Comparison of ENCODE assay signal across 8 cellular contexts in genomic region chr22:38755155-38755910, GRCh38. TPM values are rescaled to one million over a fixed set of nuclear protein-coding genes. Genes with fewer than 3 reads are reported as not detected.
DNase-seq lines count a peak whose midpoint lies in the region; ATAC-seq and TF ChIP-seq lines count a peak whose summit lies in the region.

No MANE protein-coding gene starts in this region.

- H3K27ac Mint-ChIP-seq in activated B cell treated with CpG ODN at 0.5 μM for 24 hours: peak overlapping the region; percentile 99
- H3K27ac Mint-ChIP-seq in dendritic cell treated with granulocyte-macrophage colony-stimulating factor and Interleukin-4, amounts not matched to agents 40 ng/mL and 50 ng/mL, for 4 days: peak overlapping the region; percentile 90

- peak; percentile 6; the same call in 1 of the 2 replicates for TF ChIP-seq RAD21 in Ishikawa (IDR thresholded peaks at IDR 0.05; ENCODE audit: low read depth)

- DNase-seq in Daoy (ENCODE audit: low read depth) (peak; percentile 77), activated B cell treated with CpG ODN at 0.5 μM for 24 hours (peak; percentile 67), GM19240 (ENCODE audit: insufficient read length, low spot score) (no peak)
- peak; percentile 39 for DNase-seq in stimulated activated CD4-positive, alpha-beta T cell treated with anti-CD3 and anti-CD28 coated beads, Interleukin-1b, Interleukin-23, amount 100 ng/mL, for 48 hours

- TF ChIP-seq EP300 in Ishikawa (IDR thresholded peaks at IDR 0.05; ENCODE audit: borderline replicate concordance): no peak

- TF ChIP-seq CTCF in activated B cell treated with CpG ODN at 0.5 μM for 24 hours (IDR thresholded peaks at IDR 0.05): no peak

- no peaks in the 10 kb centered on the region for H3K9me3 Mint-ChIP-seq in activated B cell treated with CpG ODN at 0.5 μM for 24 hours
- H3K9me3 Mint-ChIP-seq in dendritic cell treated with granulocyte-macrophage colony-stimulating factor and Interleukin-4, amounts not matched to agents 40 ng/mL and 50 ng/mL, for 4 days: no peaks in the 10 kb centered on the region

- H3K4me3 Mint-ChIP-seq in activated B cell treated with CpG ODN at 0.5 μM for 24 hours: peak overlapping the region; percentile 92
- peak overlapping the region; percentile 77 for H3K4me3 Mint-ChIP-seq in dendritic cell treated with granulocyte-macrophage colony-stimulating factor and Interleukin-4, amounts not matched to agents 40 ng/mL and 50 ng/mL, for 4 days

- POLR2A ChIA-PET in activated B cell treated with CpG ODN at 0.5 μM for 24 hours (lab: Charles Lee): interaction anchor here (0.6 to 5.7 kb wide), 11 partner anchors 8 to 1875 kb away, joined by 3 to 37 read pairs (median 4); partner anchors contain the start of genes GTPBP1, RPL3 and TOMM22

- CTCF ChIA-PET in activated B cell treated with CpG ODN at 0.5 μM for 24 hours (lab: Charles Lee): no interaction called here

- peaks cover 77% of the 10 kb centered on the region for H3K4me1 Mint-ChIP-seq in activated B cell treated with CpG ODN at 0.5 μM for 24 hours
- peaks cover 76% of the 10 kb centered on the region for H3K4me1 Mint-ChIP-seq in dendritic cell treated with granulocyte-macrophage colony-stimulating factor and Interleukin-4, amounts not matched to agents 40 ng/mL and 50 ng/mL, for 4 days (ENCODE audit: low read depth)

- H3K27me3 Mint-ChIP-seq in activated B cell treated with CpG ODN at 0.5 μM for 24 hours: no peaks in the 10 kb centered on the region
- no peaks in the 10 kb centered on the region for H3K27me3 Mint-ChIP-seq in dendritic cell treated with granulocyte-macrophage colony-stimulating factor and Interleukin-4, amounts not matched to agents 40 ng/mL and 50 ng/mL, for 4 days

- H3K36me3 Mint-ChIP-seq in activated B cell treated with CpG ODN at 0.5 μM for 24 hours (ENCODE audit: low read depth): peaks cover 26% of the 10 kb centered on the region
- peaks cover 37% of the 10 kb centered on the region for H3K36me3 Mint-ChIP-seq in dendritic cell treated with granulocyte-macrophage colony-stimulating factor and Interleukin-4, amounts not matched to agents 40 ng/mL and 50 ng/mL, for 4 days (ENCODE audit: low read depth)

- intact Hi-C loops in activated B cell treated with CpG ODN at 0.5 μM for 24 hours (cut with micrococcal nuclease): loop anchor here (1.0 to 5.0 kb wide), 4 partner anchors 33 to 562 kb away; partner anchors contain the start of genes CBX6, NPTXR and RPL3
- intact Hi-C loops in dendritic cell treated with granulocyte-macrophage colony-stimulating factor and Interleukin-4, amounts not matched to agents 40 ng/mL and 50 ng/mL, for 4 days (cut with micrococcal nuclease): no loop called here

- peak; percentile 23 for ATAC-seq in GM21528 (IDR thresholded peaks at IDR 0.05; ENCODE audit: low FRiP score, unreplicated experiment)
- ATAC-seq in activated B cell treated with CpG ODN at 0.5 μM for 24 hours (ENCODE audit: low read depth): peak; percentile 19

- H3K27ac ChIP-seq in layer of hippocampus (ENCODE audit: low read depth, low read length): peak overlapping the region; percentile 94

- H3K27me3 ChIP-seq in layer of hippocampus (ENCODE audit: control insufficient read depth, insufficient read depth, low read length): no peaks in the 10 kb centered on the region

TF ChIP-seq in Ishikawa, 13 proteins besides CTCF, POLR2A, EP300 and RAD21:
- TF ChIP-seq NFIC (IDR thresholded peaks at IDR 0.05) (peak; percentile 36; the same call in 1 of the 2 replicates), EGR1 (IDR thresholded peaks at IDR 0.05) (no peak), YY1 (IDR thresholded peaks at IDR 0.05; ENCODE audit: low read depth) (no peak), FOXM1 (IDR thresholded peaks at IDR 0.05; ENCODE audit: borderline replicate concordance, low read depth) (no peak), MAX (IDR thresholded peaks at IDR 0.05) (peak; percentile 49; the same call in 1 of the 2 replicates), USF1 (IDR thresholded peaks at IDR 0.05) (no peak), REST (IDR thresholded peaks at IDR 0.05; ENCODE audit: low read depth) (no peak), CREB1 (IDR thresholded peaks at IDR 0.05; ENCODE audit: low read depth) (peak; percentile 18; the same call in 1 of the 2 replicates), TAF1 (IDR thresholded peaks at IDR 0.05; ENCODE audit: low read depth) (no peak), TEAD4 (IDR thresholded peaks at IDR 0.05) (no peak), CEBPB (IDR thresholded peaks at IDR 0.05) (no peak), TCF12 (IDR thresholded peaks at IDR 0.05; ENCODE audit: low read depth) (peak; percentile 64; the same call in 1 of the 2 replicates)

RNA-seq across cellular contexts. Expression of gene SUN2, which starts 0.5 kb away (rescaled TPM):
- 64.7 and 89.9 TPM in 2 replicates for total RNA-seq in Daoy (2014; rRNA removed; shearing (Covaris generic))
- 122 and 146 TPM in 2 replicates for total RNA-seq in activated B cell treated with CpG ODN at 0.5 μM for 24 hours

RNA-seq across cellular contexts. Expression of gene DNAL4, which starts 38.6 kb away (rescaled TPM):
- 10.7 and 11.6 TPM in 2 replicates for total RNA-seq in Daoy (2014; rRNA removed; shearing (Covaris generic))
- total RNA-seq in activated B cell treated with CpG ODN at 0.5 μM for 24 hours: 7.7 and 8.4 TPM in 2 replicates

RNA-seq across cellular contexts. Expression of gene GTPBP1, which starts 49.6 kb away (rescaled TPM):
- 16.5 and 23.5 TPM in 2 replicates for total RNA-seq in Daoy (2014; rRNA removed; shearing (Covaris generic))
- total RNA-seq in activated B cell treated with CpG ODN at 0.5 μM for 24 hours: 90.6 and 103 TPM in 2 replicates

RNA-seq across cellular contexts. Expression of gene JOSD1, which starts 54.6 kb away (rescaled TPM):
- 45.2 and 51.5 TPM in 2 replicates for total RNA-seq in Daoy (2014; rRNA removed; shearing (Covaris generic))
- total RNA-seq in activated B cell treated with CpG ODN at 0.5 μM for 24 hours: 39.3 and 45.2 TPM in 2 replicates
